ENCODE assay signal across 8 cellular contexts in the genomic region with DNA sequence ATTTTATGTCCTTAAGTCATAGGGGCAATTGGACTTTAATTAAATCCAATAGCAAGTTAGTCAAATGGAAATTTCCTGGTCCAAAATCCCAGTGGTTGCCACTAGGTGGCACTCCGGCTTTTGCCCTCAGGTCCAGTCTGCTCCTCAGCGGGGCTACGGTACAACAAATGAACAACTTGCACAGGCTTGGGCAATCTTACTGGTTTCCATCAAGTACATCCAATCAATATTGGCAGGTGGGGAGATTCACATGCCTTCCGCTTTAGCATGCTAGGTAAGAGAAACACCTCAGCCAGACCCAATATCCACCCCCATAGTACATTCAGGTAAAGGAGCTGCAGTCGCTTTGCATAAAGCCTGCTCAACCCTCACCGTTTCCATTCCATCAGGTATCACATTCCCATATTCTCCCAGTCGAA. TPM values are rescaled to one million over a fixed set of nuclear protein-coding genes. Genes with fewer than 3 reads are reported as not detected.
DNase-seq lines count a peak whose midpoint lies in the region; ATAC-seq and TF ChIP-seq lines count a peak whose summit lies in the region.

No MANE protein-coding gene starts in this region.

- no peak overlapping the region for H2BK15ac ChIP-seq in neuronal stem cell (ENCODE audit: low read length)

- TF ChIP-seq EP300 in suprapubic skin (IDR thresholded peaks at IDR 0.05), result no peak

- DNase-seq in DMS 273 (lab: John Stamatoyannopoulos, UW; ENCODE audit: unreplicated experiment) (peak; percentile 89), HuH-7 (ENCODE audit: low spot score) (peak; percentile 84), Peyer's patch (peak; percentile 70 to 94 (median 79)), fibroblast of mammary gland (ENCODE audit: low read depth) (peak; percentile 80), neuronal stem cell (ENCODE audit: low spot score) (peak; percentile 55), suprapubic skin (ENCODE audit: low spot score in 2 of 2) (no peak)
- DNase-seq in activated T-cell treated with anti-CD3 and anti-CD28 coated beads, Interleukin-2, amount 50 U/mL, for 48 hours, result peak; percentile 82 to 85

- no peak overlapping the region for H3K14ac ChIP-seq in neuronal stem cell (ENCODE audit: low read length)

- no peak overlapping the region for H4K8ac ChIP-seq in neuronal stem cell (ENCODE audit: low read depth, low read length)

- TF ChIP-seq POLR2A in Peyer's patch (IDR thresholded peaks at IDR 0.05) (no peak), suprapubic skin (IDR thresholded peaks at IDR 0.05) (no peak)

- H3K4me3 ChIP-seq in Peyer's patch (no peak overlapping the region), fibroblast of mammary gland (ENCODE audit: control insufficient read depth, low read depth, low read length) (no peak overlapping the region), neuronal stem cell (ENCODE audit: low read length in 2 of 2) (no peak overlapping the region), suprapubic skin (no peak overlapping the region)

- no peak overlapping the region for H3K4ac ChIP-seq in neuronal stem cell (ENCODE audit: low read length)

- H3K27ac ChIP-seq in Peyer's patch, result no peak overlapping the region
- H3K27ac ChIP-seq in neuronal stem cell (replicated peaks; ENCODE audit: low read length), result no peak overlapping the region
- H3K27ac ChIP-seq in suprapubic skin, result no peak overlapping the region

- H2BK120ac ChIP-seq in neuronal stem cell (ENCODE audit: low read depth, low read length), result no peak overlapping the region

- no peak overlapping the region for H2BK12ac ChIP-seq in neuronal stem cell (ENCODE audit: low read length)

- ATAC-seq in HG02763 (IDR thresholded peaks at IDR 0.05; ENCODE audit: unreplicated experiment), result no peak

- H2BK5ac ChIP-seq in neuronal stem cell (ENCODE audit: low read length), result no peak overlapping the region

- no peaks in the 10 kb centered on the region for H3K9me3 ChIP-seq in Peyer's patch
- peaks cover 0 to 9% of the 10 kb centered on the region in 2 donors for H3K9me3 ChIP-seq in neuronal stem cell (replicated peaks in 1 of 2; ENCODE audit: control insufficient read depth in 2 of 2, insufficient read depth in 1 of 2, low read depth in 1 of 2, low read length in 2 of 2)
- H3K9me3 ChIP-seq in suprapubic skin, result no peaks in the 10 kb centered on the region

- no peak overlapping the region for H3K18ac ChIP-seq in neuronal stem cell (ENCODE audit: low read length)

- H4K91ac ChIP-seq in neuronal stem cell (ENCODE audit: low read depth, low read length, poor library complexity), result no peak overlapping the region

- no CpG with 5 or more reads among the region's 7 CpGs for WGBS in neuronal stem cell (ENCODE audit: extremely low coverage in 2 of 2, insufficient read length in 2 of 2, insufficient replicate concordance in 1 of 2), 2 donors
- WGBS in suprapubic skin, result 33% methylated on average over 7 of the region's 7 CpGs

- no peak overlapping the region for H3K23ac ChIP-seq in neuronal stem cell (ENCODE audit: low read depth, low read length, poor library complexity)

- TF ChIP-seq CTCF in Peyer's patch (IDR thresholded peaks at IDR 0.05), result peak; percentile 82 to 93 (median 88)
- TF ChIP-seq CTCF in fibroblast of mammary gland (conservative IDR thresholded peaks at IDR 0.05; ENCODE audit: control insufficient read depth, insufficient read depth, low read depth, low read length), result peak; percentile 95
- peak; percentile 76 to 82 for TF ChIP-seq CTCF in suprapubic skin (IDR thresholded peaks at IDR 0.05)

- H3K4me1 ChIP-seq in Peyer's patch (peaks cover 0 to 2% (median under 1%) of the 10 kb centered on the region in 4 donors), neuronal stem cell (ENCODE audit: control insufficient read depth in 2 of 2, insufficient read depth in 1 of 2, low read depth in 1 of 2, low read length in 2 of 2) (peaks cover under 1 to 1% of the 10 kb centered on the region in 2 donors), suprapubic skin (peaks cover 3% of the 10 kb centered on the region)

- H2AFZ ChIP-seq in neuronal stem cell (ENCODE audit: low read length), result no peak overlapping the region

- H3K36me3 ChIP-seq in Peyer's patch (peaks cover 0 to 3% (median 0%) of the 10 kb centered on the region in 3 donors), neuronal stem cell (replicated peaks in 1 of 2; ENCODE audit: control insufficient read depth in 2 of 2, insufficient read depth in 2 of 2, low read length in 2 of 2) (peaks cover 0 to 2% of the 10 kb centered on the region in 2 donors), suprapubic skin (no peaks in the 10 kb centered on the region)

- H2AK5ac ChIP-seq in neuronal stem cell (ENCODE audit: low read depth, low read length), result no peak overlapping the region

- H3K9ac ChIP-seq in neuronal stem cell (ENCODE audit: low read depth, low read length, poor library complexity), result no peak overlapping the region

- H3K4me2 ChIP-seq in neuronal stem cell (ENCODE audit: insufficient read depth, low read length, poor library complexity, severe bottlenecking), result no peak overlapping the region

- H3K27me3 ChIP-seq in Peyer's patch (no peaks in the 10 kb centered on the region), neuronal stem cell (ENCODE audit: control insufficient read depth in 3 of 3, insufficient read depth in 3 of 3, low read depth in 1 of 3, low read length in 3 of 3) (no peaks in the 10 kb centered on the region), suprapubic skin (no peaks in the 10 kb centered on the region)

- no peaks in the 10 kb centered on the region for H3K79me1 ChIP-seq in neuronal stem cell (ENCODE audit: low read depth, low read length)

RNA-seq across cellular contexts. Expression of a gene that starts 6.3 kb away (rescaled TPM):
- 10 to 100 TPM in 3 of 4 donors, 1 to 10 TPM in 1; 6.8 to 25.8 (median 18.5) TPM for total RNA-seq in Peyer's patch
- 32.1 TPM for polyA plus RNA-seq in neuronal stem cell (2013, experiment 1 of 2)
- 29.6 TPM for polyA plus RNA-seq in neuronal stem cell (2013, experiment 2 of 2)
- 10 to 100 TPM in 3 of 4 donors, 1 to 10 TPM in 1; 8.7 to 30.3 (median 11.7) TPM for total RNA-seq in suprapubic skin

RNA-seq across cellular contexts. Expression of a gene that starts 14.4 kb away (rescaled TPM):
- total RNA-seq in Peyer's patch (100 to 1,000 TPM in 3 of 4 donors, 10 to 100 TPM in 1; 55.3 to 215 (median 132) TPM), suprapubic skin (10 to 100 TPM; 54.2 to 90.1 (median 62.1) TPM)
- polyA plus RNA-seq in neuronal stem cell (2013, experiment 1 of 2), result 147 TPM
- 145 TPM for polyA plus RNA-seq in neuronal stem cell (2013, experiment 2 of 2)

RNA-seq across cellular contexts. Expression of a gene that starts 14.4 kb away (rescaled TPM):
- total RNA-seq in Peyer's patch, result 10 to 100 TPM; 37.0 to 58.6 (median 46.3) TPM
- polyA plus RNA-seq in neuronal stem cell (2013, experiment 1 of 2), result 18.1 TPM
- polyA plus RNA-seq in neuronal stem cell (2013, experiment 2 of 2), result 18.6 TPM
- total RNA-seq in suprapubic skin, result 10 to 100 TPM; 36.7 to 70.1 (median 43.3) TPM

RNA-seq across cellular contexts. Expression of a gene that starts 33.5 kb away (rescaled TPM):
- total RNA-seq in Peyer's patch, result 100 to 1,000 TPM; 193 to 321 (median 268) TPM
- 131 TPM for polyA plus RNA-seq in neuronal stem cell (2013, experiment 1 of 2)
- polyA plus RNA-seq in neuronal stem cell (2013, experiment 2 of 2), result 132 TPM
- 100 to 1,000 TPM; 119 to 191 (median 160) TPM for total RNA-seq in suprapubic skin

RNA-seq across cellular contexts. Expression of a gene that starts 39.8 kb away (rescaled TPM):
- total RNA-seq in Peyer's patch, result 10 to 100 TPM; 19.4 to 41.0 (median 23.3) TPM
- 26.4 TPM for polyA plus RNA-seq in neuronal stem cell (2013, experiment 1 of 2)
- polyA plus RNA-seq in neuronal stem cell (2013, experiment 2 of 2), result 20.9 TPM
- total RNA-seq in suprapubic skin, result 10 to 100 TPM; 38.5 to 85.9 (median 68.8) TPM

Comparison
In these comparisons a context has a peak if more than half of its experiments do, and no peak if none do; other contexts are left out.
1. DNase-seq: peak in DMS 273 (single experiment), HuH-7 (single experiment), Peyer's patch (3 of 3), activated T-cell treated with anti-CD3 and anti-CD28 coated beads, Interleukin-2, amount 50 U/mL, for 48 hours (2 of 2), fibroblast of mammary gland (single experiment) and neuronal stem cell (single experiment); none in suprapubic skin (0 of 2).
2. Peak in every context shown above with its lines, with median percentiles within 50 percentile points of each other: CTCF ChIP-seq.